In the genomic region with DNA sequence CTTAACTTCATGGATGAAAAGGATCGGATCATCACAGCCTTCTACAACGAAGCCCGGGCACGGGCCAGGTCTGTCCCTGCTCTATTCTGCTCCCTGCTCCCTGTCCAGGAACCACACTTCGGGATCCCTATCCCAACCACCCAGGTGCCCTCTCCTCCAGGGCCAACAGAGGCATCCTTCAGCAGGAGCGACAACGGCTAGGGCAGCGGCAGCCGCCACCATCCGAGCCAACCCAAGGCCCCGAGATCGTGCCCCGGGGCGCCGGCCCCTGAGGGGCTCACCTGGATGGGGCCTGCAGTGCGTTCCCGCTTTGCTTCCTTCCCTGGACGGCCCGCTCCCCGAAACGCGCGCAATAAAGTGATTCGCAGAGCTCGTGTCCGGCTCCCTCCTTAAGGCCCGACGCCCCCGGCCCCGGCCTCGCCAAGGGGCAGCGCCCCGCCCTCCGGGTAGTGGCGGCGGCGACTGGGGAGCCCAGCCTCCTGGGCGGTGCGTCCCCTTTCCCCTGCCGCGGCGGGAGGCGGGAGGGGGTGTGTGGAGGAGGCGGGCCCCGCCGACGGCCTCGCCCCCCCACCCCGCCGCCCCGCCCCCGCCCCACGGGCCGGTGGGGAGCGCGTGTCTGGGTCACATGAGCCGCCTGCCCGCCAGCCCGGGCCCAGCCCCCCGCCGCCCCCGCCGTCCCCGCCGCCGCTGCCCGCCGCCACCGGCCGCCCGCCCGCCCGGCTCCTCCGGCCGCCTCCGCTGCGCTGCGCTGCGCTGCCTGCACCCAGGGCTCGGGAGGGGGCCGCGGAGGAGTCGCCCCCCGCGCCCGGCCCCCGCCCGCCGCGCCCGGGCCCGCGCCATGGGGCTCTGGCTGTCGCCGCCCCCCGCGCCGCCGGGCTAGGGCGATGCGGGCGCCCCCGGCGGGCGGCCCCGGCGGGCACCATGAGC, we compare ENCODE assay signal across 8 cellular contexts. TPM values are rescaled to one million over a fixed set of nuclear protein-coding genes. Genes with fewer than 3 reads are reported as not detected.
DNase-seq lines count a peak whose midpoint lies in the region; ATAC-seq and TF ChIP-seq lines count a peak whose summit lies in the region.

A gene with protein sequence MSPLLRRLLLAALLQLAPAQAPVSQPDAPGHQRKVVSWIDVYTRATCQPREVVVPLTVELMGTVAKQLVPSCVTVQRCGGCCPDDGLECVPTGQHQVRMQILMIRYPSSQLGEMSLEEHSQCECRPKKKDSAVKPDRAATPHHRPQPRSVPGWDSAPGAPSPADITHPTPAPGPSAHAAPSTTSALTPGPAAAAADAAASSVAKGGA (plus strand): TSS at position 672 of the 927 bp plus-strand sequence. CDS start 250 bp downstream, at position 922.

- H3K27me3 ChIP-seq in DOHH2 (ENCODE audit: control insufficient read depth, low read length) (no peaks in the 10 kb centered on the region), OCI-LY3 (ENCODE audit: low read depth, low read length) (no peaks in the 10 kb centered on the region), thyroid gland (no peaks in the 10 kb centered on the region)

- peak in 1 of 2 donors; percentile 71 for TF ChIP-seq POLR2A in thyroid gland (IDR thresholded peaks at IDR 0.05)

- peaks cover 19% of the 10 kb centered on the region for H3K4me1 Mint-ChIP-seq in activated T-helper 2 cell treated with anti-CD3 and anti-CD28 coated beads, Interferon-gamma antibody, Interleukin-2, Interleukin-4, amounts not matched to agents 10 μg/mL and 5 μg/mL and 100 μg/mL, durations not matched to agents 14 hours and 24 hours and 36 hours (ENCODE audit: low read depth)
- peaks cover 13 to 33% of the 10 kb centered on the region in 2 donors for H3K4me1 Mint-ChIP-seq in natural killer cell

- no peaks in the 10 kb centered on the region for H3K9me2 ChIP-seq in DOHH2 (replicated peaks; ENCODE audit: control insufficient read depth, low read length)

- H3K36me3 Mint-ChIP-seq in activated T-helper 2 cell treated with anti-CD3 and anti-CD28 coated beads, Interferon-gamma antibody, Interleukin-2, Interleukin-4, amounts not matched to agents 10 μg/mL and 5 μg/mL and 100 μg/mL, durations not matched to agents 14 hours and 24 hours and 36 hours (ENCODE audit: low read depth): peaks cover 27% of the 10 kb centered on the region
- H3K36me3 Mint-ChIP-seq in natural killer cell: no peaks in the 10 kb centered on the region

- TF ChIP-seq CTCF in DOHH2 (IDR thresholded peaks at IDR 0.05; ENCODE audit: low read depth, low read length, poor library complexity, severe bottlenecking): no peak
- TF ChIP-seq CTCF in OCI-LY3 (IDR thresholded peaks at IDR 0.05; ENCODE audit: low read depth, low read length): no peak
- no peak for TF ChIP-seq CTCF in fibroblast of pulmonary artery (IDR thresholded peaks at IDR 0.05; ENCODE audit: low read length, missing control alignments)
- no peak for TF ChIP-seq CTCF in natural killer cell (IDR thresholded peaks at IDR 0.05)
- TF ChIP-seq CTCF in thyroid gland (IDR thresholded peaks at IDR 0.05): no peak

- ATAC-seq in HG02588 (IDR thresholded peaks at IDR 0.05; ENCODE audit: unreplicated experiment) (peak; percentile 49), natural killer cell (peak; percentile 58 to 77 (median 70))

- WGBS in thyroid gland, 2 donors: 3 to 5% methylated on average over 6 to 23 of the region's 107 CpGs

- no peaks in the 10 kb centered on the region for H3K9me3 ChIP-seq in DOHH2 (ENCODE audit: control insufficient read depth, insufficient read depth, low read length)
- H3K9me3 ChIP-seq in OCI-LY3 (ENCODE audit: insufficient read depth, low read length): no peaks in the 10 kb centered on the region
- H3K9me3 ChIP-seq in thyroid gland: no peaks in the 10 kb centered on the region

- H3K27ac ChIP-seq in DOHH2 (ENCODE audit: low read depth, low read length) (peak within 1 kb of the TSS; percentile 44), OCI-LY3 (ENCODE audit: low read length) (peak within 1 kb of the TSS; percentile 35), thyroid gland (peak within 1 kb of the TSS; percentile 78 to 91 (median 79))

- H3K9ac ChIP-seq in OCI-LY3 (ENCODE audit: low read length): peak within 1 kb of the TSS; percentile 81

- intact Hi-C loops in activated T-helper 2 cell treated with anti-CD3 and anti-CD28 coated beads, Interferon-gamma antibody, Interleukin-2, Interleukin-4, amounts not matched to agents 10 μg/mL and 5 μg/mL and 100 μg/mL, durations not matched to agents 14 hours and 24 hours and 36 hours (cut with micrococcal nuclease): no loop called here
- intact Hi-C loops in natural killer cell (cut with micrococcal nuclease) (no loop called here), thyroid gland (cut with DNase I) (no loop called here)

- H3K9me3 Mint-ChIP-seq in activated T-helper 2 cell treated with anti-CD3 and anti-CD28 coated beads, Interferon-gamma antibody, Interleukin-2, Interleukin-4, amounts not matched to agents 10 μg/mL and 5 μg/mL and 100 μg/mL, durations not matched to agents 14 hours and 24 hours and 36 hours: no peaks in the 10 kb centered on the region
- H3K9me3 Mint-ChIP-seq in natural killer cell: no peaks in the 10 kb centered on the region

- H3F3A ChIP-seq in DOHH2 (ENCODE audit: control insufficient read depth, insufficient read depth): peaks cover 37% of the 10 kb centered on the region

- H3K4me2 ChIP-seq in DOHH2 (ENCODE audit: low read length): peak within 1 kb of the TSS; percentile 98
- peak within 1 kb of the TSS; percentile 99 for H3K4me2 ChIP-seq in OCI-LY3 (ENCODE audit: low read length)

- peak within 1 kb of the TSS; percentile 85 for H3K4me3 Mint-ChIP-seq in activated T-helper 2 cell treated with anti-CD3 and anti-CD28 coated beads, Interferon-gamma antibody, Interleukin-2, Interleukin-4, amounts not matched to agents 10 μg/mL and 5 μg/mL and 100 μg/mL, durations not matched to agents 14 hours and 24 hours and 36 hours (ENCODE audit: low read depth)
- H3K4me3 Mint-ChIP-seq in natural killer cell: peak within 1 kb of the TSS; percentile 84

- H3K36me3 ChIP-seq in DOHH2 (ENCODE audit: control insufficient read depth, low read length): peaks cover 38% of the 10 kb centered on the region
- peaks cover 28% of the 10 kb centered on the region for H3K36me3 ChIP-seq in OCI-LY3 (replicated peaks; ENCODE audit: low read depth, low read length)
- H3K36me3 ChIP-seq in thyroid gland: peaks cover 10 to 12% of the 10 kb centered on the region in 2 donors

- H2AFZ ChIP-seq in OCI-LY3 (ENCODE audit: low read depth, low read length): no peak within 1 kb of the TSS

- peaks cover 31% of the 10 kb centered on the region for H3K79me2 ChIP-seq in DOHH2 (ENCODE audit: control insufficient read depth, low read length)
- peaks cover 13% of the 10 kb centered on the region for H3K79me2 ChIP-seq in OCI-LY3 (ENCODE audit: low read length)

- H4K20me1 ChIP-seq in DOHH2 (ENCODE audit: control insufficient read depth, insufficient read depth, low read depth, low read length): no peaks in the 10 kb centered on the region; the same call in 1 of the 2 replicates
- peaks cover 9% of the 10 kb centered on the region; the same call in 1 of the 2 replicates for H4K20me1 ChIP-seq in OCI-LY3 (ENCODE audit: insufficient read depth, low read length)

- peak; percentile 71 for DNase-seq in activated T-helper 2 cell treated with anti-CD3 and anti-CD28 coated beads, Interferon-gamma antibody, Interleukin-2, Interleukin-4, amounts not matched to agents 10 μg/mL and 5 μg/mL and 100 μg/mL, durations not matched to agents 14 hours and 24 hours and 36 hours (ENCODE audit: low spot score)
- DNase-seq in fibroblast of pulmonary artery (ENCODE audit: low read depth): peak; percentile 44
- DNase-seq in natural killer cell: peak; percentile 61
- peak; percentile 80 to 81 for DNase-seq in thyroid gland
- no peak for DNase-seq in NCI-H1048 (lab: John Stamatoyannopoulos, UW)

- H3K4me1 ChIP-seq in DOHH2 (ENCODE audit: control insufficient read depth, low read length): peaks cover 78% of the 10 kb centered on the region
- H3K4me1 ChIP-seq in OCI-LY3 (ENCODE audit: low read length): peaks cover 45% of the 10 kb centered on the region
- peaks cover 34 to 53% of the 10 kb centered on the region in 2 donors for H3K4me1 ChIP-seq in thyroid gland

- H3K4me3 ChIP-seq in DOHH2 (ENCODE audit: low read length) (peak within 1 kb of the TSS; percentile 90), OCI-LY3 (ENCODE audit: low read length) (peak within 1 kb of the TSS; percentile 94), fibroblast of pulmonary artery (replicated peaks; ENCODE audit: low read depth, low read length) (peak within 1 kb of the TSS; percentile 71), thyroid gland (replicated peaks in 1 of 3) (peak within 1 kb of the TSS; percentile 40 to 66 (median 66))

- peak within 1 kb of the TSS; percentile 60 for H3K27ac Mint-ChIP-seq in activated T-helper 2 cell treated with anti-CD3 and anti-CD28 coated beads, Interferon-gamma antibody, Interleukin-2, Interleukin-4, amounts not matched to agents 10 μg/mL and 5 μg/mL and 100 μg/mL, durations not matched to agents 14 hours and 24 hours and 36 hours
- H3K27ac Mint-ChIP-seq in natural killer cell: peak within 1 kb of the TSS; percentile 65 to 93

- H3K27me3 Mint-ChIP-seq in activated T-helper 2 cell treated with anti-CD3 and anti-CD28 coated beads, Interferon-gamma antibody, Interleukin-2, Interleukin-4, amounts not matched to agents 10 μg/mL and 5 μg/mL and 100 μg/mL, durations not matched to agents 14 hours and 24 hours and 36 hours (ENCODE audit: low read depth): no peaks in the 10 kb centered on the region
- H3K27me3 Mint-ChIP-seq in natural killer cell (ENCODE audit: low read depth in 2 of 2): no peaks in the 10 kb centered on the region

RNA-seq across cellular contexts. Expression of the gene that starts here (rescaled TPM):
- total RNA-seq in activated T-helper 2 cell treated with anti-CD3 and anti-CD28 coated beads, Interferon-gamma antibody, Interleukin-2, Interleukin-4, amounts not matched to agents 10 μg/mL and 5 μg/mL and 100 μg/mL, durations not matched to agents 14 hours and 24 hours and 36 hours: 67.4 and 82.0 TPM in 2 replicates
- total RNA-seq in natural killer cell (10 to 100 TPM; 30.7 to 38.7 (median 37.3) TPM), thyroid gland (100 to 1,000 TPM in 1 of 4 donors, 10 to 100 TPM in 3; 52.9 to 101 (median 75.7) TPM)
